ENCODE assay signal across 15 cellular contexts in the genomic region with DNA sequence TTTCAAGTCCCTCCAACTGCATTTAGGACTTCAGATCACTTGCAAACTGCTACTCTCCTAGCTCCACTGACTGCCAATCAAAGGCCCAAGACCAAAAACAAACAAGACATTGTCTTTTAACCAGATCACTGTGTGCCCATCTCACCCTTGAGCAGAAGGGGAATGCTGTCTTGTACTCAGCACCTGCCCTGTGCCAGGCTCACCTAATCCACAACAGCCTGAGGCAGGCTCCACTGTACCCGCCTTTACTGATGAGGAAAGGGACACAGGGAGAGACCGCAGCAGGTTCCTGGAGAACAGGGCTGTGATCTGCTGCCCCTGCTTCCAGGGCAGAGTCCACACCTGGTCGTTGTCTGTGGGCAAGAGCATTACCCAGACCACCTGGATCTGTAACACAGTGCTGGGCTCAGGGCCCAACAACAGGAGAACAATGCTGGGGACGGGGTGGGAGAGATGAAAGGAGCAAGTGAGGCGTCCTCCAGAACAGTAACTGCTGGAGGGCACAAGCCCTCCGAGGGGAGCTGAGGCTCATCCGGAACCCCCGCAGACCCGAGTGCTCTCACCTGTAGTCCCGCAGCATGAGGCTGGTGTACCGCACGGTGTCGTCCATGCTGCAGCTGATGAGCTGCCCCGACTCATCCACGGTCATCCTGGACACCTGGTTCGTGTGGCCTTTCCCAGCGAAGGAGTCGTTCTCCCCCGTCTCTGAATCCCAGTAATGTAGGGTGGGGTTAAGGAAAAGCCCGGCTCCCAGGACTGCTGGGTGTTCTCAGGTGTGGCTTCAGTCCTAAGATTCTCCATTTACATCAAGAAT. TPM values are rescaled to one million over a fixed set of nuclear protein-coding genes. Genes with fewer than 3 reads are reported as not detected.
DNase-seq lines count a peak whose midpoint lies in the region; ATAC-seq, FAIRE-seq and TF ChIP-seq lines count a peak whose summit lies in the region.
"Had no signal": no experiment of that assay in that cellular context is flagged by ENCODE, and none has a peak within 500 bp of the region (broad histone marks: within the 10 kb centered on the region; RNA-seq: fewer than 3 reads in every experiment).

No MANE protein-coding gene starts in this region.

- CTCF ChIA-PET in CD4-positive, alpha-beta T cell (lab: Charles Lee): no interaction called here

- no peaks in the 10 kb centered on the region for H3K9me3 ChIP-seq in CD4-positive, alpha-beta T cell (ENCODE audit: control insufficient read depth, low read length)
- H3K9me3 ChIP-seq in ovary: no peaks in the 10 kb centered on the region

- peak overlapping the region; percentile 42 for H3K27ac ChIP-seq in CD4-positive, alpha-beta T cell (ENCODE audit: low read depth, low read length)
- no peak overlapping the region for H3K27ac ChIP-seq in ovary
- H3K27ac ChIP-seq: C4-2B, WERI-Rb-1 had no signal

- H3K9me3 Mint-ChIP-seq in CD4-positive, alpha-beta T cell: no peaks in the 10 kb centered on the region
- no peaks in the 10 kb centered on the region for H3K9me3 Mint-ChIP-seq in dendritic cell treated with granulocyte-macrophage colony-stimulating factor and Interleukin-4, amounts not matched to agents 40 ng/mL and 50 ng/mL, for 4 days
- H3K9me3 Mint-ChIP-seq: activated T-helper 2 cell treated with anti-CD3 and anti-CD28 coated beads, Interferon-gamma antibody, Interleukin-2, Interleukin-4, amounts not matched to agents 10 μg/mL and 5 μg/mL and 100 μg/mL, durations not matched to agents 14 hours and 24 hours and 36 hours had no signal

- H3K4me1 Mint-ChIP-seq in CD4-positive, alpha-beta T cell (ENCODE audit: low read depth): no peaks in the 10 kb centered on the region
- H3K4me1 Mint-ChIP-seq in dendritic cell treated with granulocyte-macrophage colony-stimulating factor and Interleukin-4, amounts not matched to agents 40 ng/mL and 50 ng/mL, for 4 days (ENCODE audit: low read depth): peaks cover 43% of the 10 kb centered on the region

- TF ChIP-seq EP300 in ovary (IDR thresholded peaks at IDR 0.05): no peak

- 87 to 96% (median 95%) methylated on average over 20 of the region's 20 CpGs for whole genome bisulfite sequencing in ovary, 3 donors

- ATAC-seq in CD4-positive, alpha-beta T cell (ENCODE audit: poor library complexity): no peak
- no peak for ATAC-seq in HG03159 (IDR thresholded peaks at IDR 0.05; ENCODE audit: unreplicated experiment)
- ATAC-seq: HCT116 had no signal

- no peak overlapping the region for H3K4me3 ChIP-seq in ovary

- FAIRE-seq in GM12892 (lab: Jason Lieb, UNC): no peak
- FAIRE-seq: endothelial cell of umbilical vein had no signal

- no peaks in the 10 kb centered on the region for H3K27me3 ChIP-seq in CD4-positive, alpha-beta T cell (ENCODE audit: control insufficient read depth, insufficient read depth, low read length)
- no peaks in the 10 kb centered on the region for H3K27me3 ChIP-seq in ovary

- POLR2A ChIA-PET in CD4-positive, alpha-beta T cell (lab: Charles Lee): interaction anchor here (1.0 to 2.3 kb wide), 2 partner anchors 9 to 35 kb away, joined by 3 to 7 read pairs; partner anchors contain the start of gene WDR1

- peak overlapping the region; percentile 30 for H3K27ac Mint-ChIP-seq in CD4-positive, alpha-beta T cell
- H3K27ac Mint-ChIP-seq in dendritic cell treated with granulocyte-macrophage colony-stimulating factor and Interleukin-4, amounts not matched to agents 40 ng/mL and 50 ng/mL, for 4 days: peak overlapping the region; percentile 31
- H3K27ac Mint-ChIP-seq: activated T-helper 2 cell treated with anti-CD3 and anti-CD28 coated beads, Interferon-gamma antibody, Interleukin-2, Interleukin-4, amounts not matched to agents 10 μg/mL and 5 μg/mL and 100 μg/mL, durations not matched to agents 14 hours and 24 hours and 36 hours had no signal

- TF ChIP-seq POLR2A in GM12892 (IDR thresholded peaks at IDR 0.05; ENCODE audit: low read depth, low read length) (no peak), ovary (IDR thresholded peaks at IDR 0.05) (no peak)

- TF ChIP-seq CTCF in CD4-positive, alpha-beta T cell (IDR thresholded peaks at IDR 0.05): no peak
- no peak for TF ChIP-seq CTCF in ovary (IDR thresholded peaks at IDR 0.05)

- no peak overlapping the region for H3K4me3 Mint-ChIP-seq in CD4-positive, alpha-beta T cell
- no peak overlapping the region for H3K4me3 Mint-ChIP-seq in dendritic cell treated with granulocyte-macrophage colony-stimulating factor and Interleukin-4, amounts not matched to agents 40 ng/mL and 50 ng/mL, for 4 days

- H3K36me3 Mint-ChIP-seq in CD4-positive, alpha-beta T cell (ENCODE audit: low read depth): peaks cover 98% of the 10 kb centered on the region
- H3K36me3 Mint-ChIP-seq in dendritic cell treated with granulocyte-macrophage colony-stimulating factor and Interleukin-4, amounts not matched to agents 40 ng/mL and 50 ng/mL, for 4 days (ENCODE audit: low read depth): peaks cover 100% of the 10 kb centered on the region

- no peaks in the 10 kb centered on the region for H3K27me3 Mint-ChIP-seq in CD4-positive, alpha-beta T cell
- no peaks in the 10 kb centered on the region for H3K27me3 Mint-ChIP-seq in dendritic cell treated with granulocyte-macrophage colony-stimulating factor and Interleukin-4, amounts not matched to agents 40 ng/mL and 50 ng/mL, for 4 days

- H3K4me1 ChIP-seq in ovary (ENCODE audit: insufficient read depth): no peaks in the 10 kb centered on the region

- intact Hi-C loops in CD4-positive, alpha-beta T cell (cut with DNase I, micrococcal nuclease): no loop called here
- intact Hi-C loops in dendritic cell treated with granulocyte-macrophage colony-stimulating factor and Interleukin-4, amounts not matched to agents 40 ng/mL and 50 ng/mL, for 4 days (cut with micrococcal nuclease): no loop called here
- intact Hi-C loops in ovary (cut with DNase I): no loop called here

- no peaks in the 10 kb centered on the region for H3K36me3 ChIP-seq in ovary

- peak in 2 of 10 experiments; percentile 1 to 28 for DNase-seq in CD4-positive, alpha-beta T cell
- peak; percentile 21 for DNase-seq in GM12892 (ENCODE audit: insufficient read length)
- peak in 3 of 5 donors; percentile 13 to 34 (median 14) for DNase-seq in ovary
- DNase-seq in HT-29 (ENCODE audit: low spot score): no peak
- DNase-seq in mucosa of gallbladder (ENCODE audit: low spot score): no peak
- DNase-seq in activated CD4-positive, alpha-beta T cell treated with anti-CD3 and anti-CD28 coated beads, Interleukin-2, amount 50 U/mL, for 1 hour: no peak
- DNase-seq: kidney glomerular epithelial cell, NCI-H2081, WERI-Rb-1 had no signal

RNA-seq across cellular contexts. Expression of gene WDR1, which starts 33.9 kb away (rescaled TPM):
- total RNA-seq in CD4-positive, alpha-beta T cell: 100 to 1,000 TPM; 197 to 198 TPM
- polyA plus RNA-seq in GM12892 (2012; ENCODE audit: missing spikeins): 137 TPM
- 100 to 1,000 TPM in 5 of 7 donors, 10 to 100 TPM in 2; 67.2 to 352 (median 260) TPM for total RNA-seq in ovary
- polyA plus RNA-seq in ovary: 100 to 1,000 TPM; 140 to 351 TPM
- 306 and 310 TPM in 2 replicates for total RNA-seq in HT-29 (2014; rRNA removed; shearing (Covaris generic))
- 297 TPM for total RNA-seq in mucosa of gallbladder

Comparison
In these comparisons a context has a peak if more than half of its experiments do, and no peak if none do; other contexts are left out.
1. DNase-seq: peak in GM12892 (single experiment) and ovary (3 of 5); none in HT-29 (single experiment), mucosa of gallbladder (single experiment) and activated CD4-positive, alpha-beta T cell treated with anti-CD3 and anti-CD28 coated beads, Interleukin-2, amount 50 U/mL, for 1 hour (single experiment).